ENCODE assay signal across 25 cellular contexts in genomic region chr10:72785422-72785818, GRCh38.
DNase-seq lines count a peak whose midpoint lies in the region; ATAC-seq and TF ChIP-seq lines count a peak whose summit lies in the region.
"Had no signal": no experiment of that assay in that cellular context is flagged by ENCODE, and none has a peak within 500 bp of the region (broad histone marks: within the 10 kb centered on the region; RNA-seq: fewer than 3 reads in every experiment).

No MANE protein-coding gene starts in this region.

- ATAC-seq in GM18867 (IDR thresholded peaks at IDR 0.05; ENCODE audit: unreplicated experiment) (no peak), GM18873 (IDR thresholded peaks at IDR 0.05; ENCODE audit: low FRiP score, unreplicated experiment) (no peak)
- ATAC-seq: activated CD4-positive, alpha-beta T cell treated with anti-CD3 and anti-CD28 coated beads for 36 hours; activated CD8-positive, alpha-beta T cell treated with anti-CD3 and anti-CD28 coated beads, Interleukin-2, amount 10 ng/mL, durations not matched to agents 7 days and 5 days; activated naive CD4-positive, alpha-beta T cell treated with anti-CD3 and anti-CD28 coated beads, Interleukin-2, amount 50 U/mL, for 72 hours; stimulated activated naive CD8-positive, alpha-beta T cell treated with anti-CD3 and anti-CD28 coated beads, Interleukin-15, amount 100 ng/mL, for 72 hours had no signal

- whole genome bisulfite sequencing in neuronal stem cell (ENCODE audit: extremely low coverage in 2 of 2, insufficient read length in 2 of 2, insufficient replicate concordance in 1 of 2), 2 donors, result no CpG with 5 or more reads among the region's 2 CpGs

- H2BK12ac ChIP-seq in neuronal stem cell (ENCODE audit: low read length), result no peak overlapping the region

- H3K27ac ChIP-seq in A673 (ENCODE audit: low read depth, low read length, poor library complexity, severe bottlenecking), result peak overlapping the region; percentile 44
- 0 out of 2 replicates have a peak overlapping the region, but pooled peaks have one; percentile 11 for H3K27ac ChIP-seq in PC-9
- H3K27ac ChIP-seq in fibroblast of lung (ENCODE audit: insufficient read depth, low read length), result no peak overlapping the region
- H3K27ac ChIP-seq in neuronal stem cell (replicated peaks; ENCODE audit: low read length), result no peak overlapping the region
- H3K27ac ChIP-seq in dorsolateral prefrontal cortex, result peak overlapping the region in 15 of 59 donors; percentile 17 to 75 (median 46)
- H3K27ac ChIP-seq: colonic mucosa had no signal

- CTCF ChIA-PET in A673 (lab: Charles Lee), result no interaction called here
- CTCF ChIA-PET in PC-9 (lab: Charles Lee), result interaction anchor here (0.6 kb wide), 1 partner anchor 90 kb away, joined by 3 read pairs; no protein-coding TSS in a partner anchor

- BruUV-seq in A673 (replicated peaks; lab: Mats Ljungman, UMichigan) (no TSS peak), PC-9 (replicated peaks; lab: Mats Ljungman, UMichigan) (no TSS peak)

- H4K20me1 ChIP-seq in PC-9 (ENCODE audit: insufficient read depth) (no peaks in the 10 kb centered on the region; the same call in 1 of the 2 replicates), fibroblast of lung (ENCODE audit: control insufficient read depth, extremely low read depth, insufficient read depth, low read length) (no peaks in the 10 kb centered on the region)

- H3K36me3 ChIP-seq in A673 (ENCODE audit: insufficient read depth, low read length, poor library complexity, severe bottlenecking) (no peaks in the 10 kb centered on the region), PC-9 (ENCODE audit: low read depth) (0 out of 2 replicates have a peak, but pooled peaks cover 5% of the 10 kb centered on the region), fibroblast of lung (ENCODE audit: control insufficient read depth, insufficient read depth, low read length) (no peaks in the 10 kb centered on the region), neuronal stem cell (replicated peaks in 1 of 2; ENCODE audit: control insufficient read depth in 2 of 2, insufficient read depth in 2 of 2, low read length in 2 of 2) (no peaks in the 10 kb centered on the region)
- H3K36me3 ChIP-seq: colonic mucosa, sigmoid colon, tibial nerve had no signal

- H2BK120ac ChIP-seq in neuronal stem cell (ENCODE audit: low read depth, low read length), result no peak overlapping the region

- H3K79me2 ChIP-seq in PC-9 (ENCODE audit: low read depth), result peaks cover 44% of the 10 kb centered on the region
- H3K79me2 ChIP-seq in fibroblast of lung (ENCODE audit: control insufficient read depth, insufficient read depth, low read length), result peaks cover 9% of the 10 kb centered on the region

- H3K4me1 ChIP-seq in A673 (ENCODE audit: insufficient read depth, low read length, poor library complexity, severe bottlenecking) (peaks cover 34% of the 10 kb centered on the region), PC-9 (replicated peaks; ENCODE audit: insufficient read depth) (peaks cover 28% of the 10 kb centered on the region), fibroblast of lung (ENCODE audit: control insufficient read depth, extremely low read depth, insufficient read depth, low read length) (peaks cover 14% of the 10 kb centered on the region), neuronal stem cell (ENCODE audit: control insufficient read depth in 2 of 2, insufficient read depth in 1 of 2, low read depth in 1 of 2, low read length in 2 of 2) (peaks cover 11 to 37% of the 10 kb centered on the region in 2 donors)
- H3K4me1 ChIP-seq: colonic mucosa had no signal

- peaks cover 33% of the 10 kb centered on the region; the same call in 1 of the 2 replicates for H3F3A ChIP-seq in PC-9 (ENCODE audit: insufficient read depth, low read depth)

- no peak overlapping the region for H4K8ac ChIP-seq in neuronal stem cell (ENCODE audit: low read depth, low read length)

- peak; percentile 57 for DNase-seq in A673 (ENCODE audit: low spot score)
- DNase-seq in PC-9, result no peak
- peak in 1 of 2 donors; percentile 29 for DNase-seq in fibroblast of lung (ENCODE audit: low read depth in 2 of 2)
- no peak for DNase-seq in neuronal stem cell (ENCODE audit: low spot score)
- DNase-seq in NCI-H774 (lab: John Stamatoyannopoulos, UW), result no peak
- DNase-seq in dorsolateral prefrontal cortex, result no peak
- DNase-seq: 8988T; activated CD4-positive, alpha-beta T cell treated with anti-CD3 and anti-CD28 coated beads for 36 hours; activated CD8-positive, alpha-beta T cell treated with anti-CD3 and anti-CD28 coated beads, Interleukin-2, amount 10 ng/mL, durations not matched to agents 7 days and 5 days; CD4-positive, CD25-positive, alpha-beta regulatory T cell; colonic mucosa; islet precursor cell; Karpas-422; left ventricle myocardium superior; NCI-H1417 treated with DMSO at 0.1 percent for 48 hours; NCI-H2081; NCI-H446 treated with DMSO at 0.1 percent for 48 hours; nephron progenitor cell; sigmoid colon; stimulated activated naive CD8-positive, alpha-beta T cell treated with anti-CD3 and anti-CD28 coated beads, Interleukin-15, amount 100 ng/mL, for 72 hours; T-helper 2 cell had no signal

- H3K9me3 ChIP-seq in A673 (ENCODE audit: low read depth, low read length, poor library complexity, severe bottlenecking) (no peaks in the 10 kb centered on the region), PC-9 (ENCODE audit: insufficient read depth, low read depth) (no peaks in the 10 kb centered on the region), fibroblast of lung (ENCODE audit: control insufficient read depth, insufficient read depth, low read depth, low read length) (no peaks in the 10 kb centered on the region), neuronal stem cell (replicated peaks in 1 of 2; ENCODE audit: control insufficient read depth in 2 of 2, insufficient read depth in 1 of 2, low read depth in 1 of 2, low read length in 2 of 2) (no peaks in the 10 kb centered on the region)
- H3K9me3 ChIP-seq: colonic mucosa, sigmoid colon, tibial nerve had no signal

- POLR2A ChIA-PET in A673 (lab: Charles Lee; ENCODE audit: low non-redundant PET) (no interaction called here), PC-9 (lab: Charles Lee; ENCODE audit: unreplicated experiment) (interaction anchor here (0.5 to 0.6 kb wide), 4 partner anchors 21 to 219 kb away, joined by 3 to 6 read pairs (median 4); no protein-coding TSS in a partner anchor)

- H3K18ac ChIP-seq in neuronal stem cell (ENCODE audit: low read length), result no peak overlapping the region

- H3K4me2 ChIP-seq in PC-9, result peak overlapping the region; percentile 37; the same call in 1 of the 2 replicates
- H3K4me2 ChIP-seq in fibroblast of lung (ENCODE audit: extremely low read depth, insufficient read depth, low read length), result peak overlapping the region; percentile 30
- H3K4me2 ChIP-seq in neuronal stem cell (ENCODE audit: insufficient read depth, low read length, poor library complexity, severe bottlenecking), result no peak overlapping the region

- H2BK15ac ChIP-seq in neuronal stem cell (ENCODE audit: low read length), result no peak overlapping the region

- no peak overlapping the region for H3K14ac ChIP-seq in neuronal stem cell (ENCODE audit: low read length)

- no peaks in the 10 kb centered on the region for H3K27me3 ChIP-seq in A673 (replicated peaks; ENCODE audit: insufficient read depth, low read depth, low read length, poor library complexity)
- no peaks in the 10 kb centered on the region for H3K27me3 ChIP-seq in PC-9 (ENCODE audit: insufficient read depth, low read depth)
- H3K27me3 ChIP-seq in fibroblast of lung (ENCODE audit: control insufficient read depth, insufficient read depth, low read length), result no peaks in the 10 kb centered on the region
- H3K27me3 ChIP-seq in neuronal stem cell (ENCODE audit: control insufficient read depth in 3 of 3, insufficient read depth in 3 of 3, low read depth in 1 of 3, low read length in 3 of 3), result no peaks in the 10 kb centered on the region
- H3K27me3 ChIP-seq in dorsolateral prefrontal cortex, result no peaks in the 10 kb centered on the region
- H3K27me3 ChIP-seq: colonic mucosa, sigmoid colon, tibial nerve had no signal

- H3K9me2 ChIP-seq in PC-9 (ENCODE audit: insufficient read depth), result no peaks in the 10 kb centered on the region

- no peak overlapping the region for H2BK5ac ChIP-seq in neuronal stem cell (ENCODE audit: low read length)

- H2AK5ac ChIP-seq in neuronal stem cell (ENCODE audit: low read depth, low read length), result no peak overlapping the region

- H2AFZ ChIP-seq in PC-9 (no peak overlapping the region), fibroblast of lung (ENCODE audit: low read length) (no peak overlapping the region), neuronal stem cell (ENCODE audit: low read length) (peak overlapping the region; percentile 31)

- H3K79me1 ChIP-seq in neuronal stem cell (ENCODE audit: low read depth, low read length), result peaks cover 1% of the 10 kb centered on the region

- H4K91ac ChIP-seq in neuronal stem cell (ENCODE audit: low read depth, low read length, poor library complexity), result no peak overlapping the region

- H3K4me3 ChIP-seq in A673 (ENCODE audit: low read depth, low read length, poor library complexity, severe bottlenecking) (peak overlapping the region; percentile 26), PC-9 (no peak overlapping the region), fibroblast of lung (replicated peaks in 1 of 4; ENCODE audit: control extremely low read depth in 1 of 4, insufficient read depth in 1 of 4, low read depth in 3 of 4, low read length in 4 of 4) (peak overlapping the region in 1 of 4 experiments; percentile 35), neuronal stem cell (ENCODE audit: low read length in 2 of 2) (no peak overlapping the region), dorsolateral prefrontal cortex (peak overlapping the region in 13 of 59 donors; percentile 1 to 44 (median 28))
- H3K4me3 ChIP-seq: colonic mucosa, sigmoid colon, tibial nerve had no signal

- intact Hi-C loops in A673 (cut with micrococcal nuclease; ENCODE audit: unreplicated experiment), result no loop called here
- intact Hi-C loops in PC-9 (cut with micrococcal nuclease; ENCODE audit: unreplicated experiment), result loop anchor here (10.0 kb wide), 1 partner anchor 91 kb away; the partner anchor contains the start of gene MCU
- intact Hi-C loops in dorsolateral prefrontal cortex (cut with DNase I), result no loop called here

- H3K9ac ChIP-seq in fibroblast of lung (ENCODE audit: insufficient read depth, low read length) (no peak overlapping the region), neuronal stem cell (ENCODE audit: low read depth, low read length, poor library complexity) (no peak overlapping the region)

- H3K23ac ChIP-seq in neuronal stem cell (ENCODE audit: low read depth, low read length, poor library complexity), result no peak overlapping the region

- H3K4ac ChIP-seq in neuronal stem cell (ENCODE audit: low read length), result no peak overlapping the region

- TF ChIP-seq CTCF in A673 (conservative IDR thresholded peaks at IDR 0.05; ENCODE audit: low read depth, low read length), result no peak
- no peak for TF ChIP-seq CTCF in PC-9 (conservative IDR thresholded peaks at IDR 0.05)
- no peak for TF ChIP-seq CTCF in fibroblast of lung (conservative IDR thresholded peaks at IDR 0.05 in 1 of 2, IDR thresholded peaks at IDR 0.05 in 1 of 2; ENCODE audit: low read depth in 1 of 2, low read length in 2 of 2)
- TF ChIP-seq CTCF in dorsolateral prefrontal cortex (IDR thresholded peaks at IDR 0.05 in 54 of 56, conservative IDR thresholded peaks at IDR 0.05 in 2 of 56; ENCODE audit: low read depth in 1 of 56, partially characterized antibody in 56 of 56), result no peak

Comparison
In these comparisons a context has a peak if more than half of its experiments do, and no peak if none do; other contexts are left out.
1. H3K27ac ChIP-seq: peak in A673 (single experiment) and PC-9 (single experiment); none in fibroblast of lung (single experiment) and neuronal stem cell (single experiment).